ENCODE assay signal across 19 cellular contexts in genomic region chr1:89936694-89937093, GRCh38. TPM values are rescaled to one million over a fixed set of nuclear protein-coding genes. Genes with fewer than 3 reads are reported as not detected.
A peak's percentile ranks its signal among the peaks of the same experiment; 100 is the strongest.
DNase-seq lines count a peak whose midpoint lies in the region; ATAC-seq, FAIRE-seq and TF ChIP-seq lines count a peak whose summit lies in the region.
"Had no signal": no experiment of that assay in that cellular context is flagged by ENCODE, and none has a peak within 500 bp of the region (broad histone marks: within the 10 kb centered on the region; RNA-seq: fewer than 3 reads in every experiment).

No MANE protein-coding gene starts in this region.

- H3K27ac ChIP-seq in K562 (ENCODE audit: extremely low read depth, low read depth, low read length) (peak overlapping the region; percentile 40; the same call in 1 of the 3 replicates), layer of hippocampus (ENCODE audit: low read depth, low read length) (peak overlapping the region; percentile 24), substantia nigra (ENCODE audit: low read depth, low read length, poor library complexity, severe bottlenecking) (peak overlapping the region; percentile 61), thyroid gland (peak overlapping the region in 2 of 3 donors; percentile 79 to 90)
- H3K27ac ChIP-seq: BLaER1 treated with 17β-estradiol and CSF1 and Interleukin-3, amounts not matched to agents 10 nM and 100 nM; GM23248; HL-60 had no signal

- H3K36me3 ChIP-seq in K562 (ENCODE audit: control insufficient read depth, insufficient read depth, low read length) (peaks cover 46% of the 10 kb centered on the region), thyroid gland (peaks cover 0 to 7% of the 10 kb centered on the region in 2 donors)

- TF ChIP-seq CTCF in K562 (IDR thresholded peaks at IDR 0.05 in 2 of 3, conservative IDR thresholded peaks at IDR 0.05 in 1 of 3; ENCODE audit: insufficient read depth in 2 of 3, low read depth in 1 of 3, low read length in 3 of 3) (no peak), thyroid gland (IDR thresholded peaks at IDR 0.05) (no peak)

- TF ChIP-seq EP300 in K562 (IDR thresholded peaks at IDR 0.05; ENCODE audit: low read length) = no peak

- no peak overlapping the region for H2AFZ ChIP-seq in K562 (ENCODE audit: low read depth, low read length)
- H2AFZ ChIP-seq: GM23248 had no signal

- no peaks in the 10 kb centered on the region for H3K79me2 ChIP-seq in K562 (ENCODE audit: control insufficient read depth, insufficient read depth, low read length)

- DNase-seq in K562 (ENCODE audit: extremely low read depth in 1 of 4, low spot score in 3 of 4) (peak in 1 of 4 experiments; percentile 42), substantia nigra (lab: John Stamatoyannopoulos, UW) (no peak), thyroid gland (no peak), NCI-H1092 treated with DMSO at 0.1 percent for 48 hours (lab: John Stamatoyannopoulos, UW) (no peak), CD1c-positive myeloid dendritic cell (ENCODE audit: extremely low spot score) (no peak), GM19240 (ENCODE audit: insufficient read length, low spot score) (no peak)
- DNase-seq: CD4-positive, CD25-positive, alpha-beta regulatory T cell; CD8-positive, alpha-beta memory T cell; COR-L47; DMS 273 treated with DMSO at 0.1 percent for 48 hours; DMS53; DND-41; EL; GM23248 had no signal

- 31% methylated on average over 1 of the region's 1 CpG for WGBS in K562 (ENCODE audit: insufficient coverage, low coverage, missing lambda C conversion rate)
- WGBS in thyroid gland, 2 donors = 75 to 81% methylated on average over 1 of the region's 1 CpG

- H3K4me2 ChIP-seq in K562 (ENCODE audit: insufficient read depth, low read length) = no peak overlapping the region
- H3K4me2 ChIP-seq: BLaER1 treated with 17β-estradiol and CSF1 and Interleukin-3, amounts not matched to agents 10 nM and 100 nM had no signal

- in situ Hi-C loops in K562 (cut with MboI) = no loop called here

- ATAC-seq in K562 = no peak; the same call in 2 of the 3 replicates
- ATAC-seq: GM12878 had no signal

- no peaks in the 10 kb centered on the region for H3K9me3 ChIP-seq in K562 (replicated peaks; ENCODE audit: control insufficient read depth, insufficient read depth, low read depth, low read length)
- no peaks in the 10 kb centered on the region for H3K9me3 ChIP-seq in thyroid gland
- H3K9me3 ChIP-seq: BLaER1 treated with 17β-estradiol and CSF1 and Interleukin-3, amounts not matched to agents 10 nM and 100 nM; HAP-1 had no signal

- no peak overlapping the region for H3K9ac ChIP-seq in K562 (ENCODE audit: insufficient read depth in 1 of 2, low read depth in 2 of 2, low read length in 2 of 2)
- H3K9ac ChIP-seq: BLaER1 treated with 17β-estradiol and CSF1 and Interleukin-3, amounts not matched to agents 10 nM and 100 nM; GM23248 had no signal

- H3K4me1 ChIP-seq in K562 (replicated peaks in 1 of 2; ENCODE audit: control insufficient read depth in 2 of 2, insufficient read depth in 2 of 2, low read length in 2 of 2) = peaks cover 4 to 33% of the 10 kb centered on the region in 2 experiments; a peak in 4 of 5 replicates
- peaks cover 53 to 61% of the 10 kb centered on the region in 2 donors for H3K4me1 ChIP-seq in thyroid gland

- H3K27me3 ChIP-seq in K562 (ENCODE audit: control insufficient read depth in 2 of 2, insufficient read depth in 2 of 2, low read length in 2 of 2) = no peaks in the 10 kb centered on the region
- H3K27me3 ChIP-seq in layer of hippocampus (ENCODE audit: control insufficient read depth, insufficient read depth, low read length) = no peaks in the 10 kb centered on the region
- H3K27me3 ChIP-seq in thyroid gland = no peaks in the 10 kb centered on the region
- H3K27me3 ChIP-seq: BLaER1 treated with 17β-estradiol and CSF1 and Interleukin-3, amounts not matched to agents 10 nM and 100 nM had no signal

- no peak for TF ChIP-seq RAD21 in K562 (CRISPR knock-in tag; conservative IDR thresholded peaks at IDR 0.05 in 1 of 2, IDR thresholded peaks at IDR 0.05 in 1 of 2)

- POLR2A ChIA-PET in K562 (lab: Yijun Ruan, JAX) = interaction anchor here (0.7 to 1.3 kb wide), 4 partner anchors 18 to 128 kb away, joined by 3 to 4 read pairs (median 4); no protein-coding TSS in a partner anchor

- CTCF ChIA-PET in K562 (lab: Yijun Ruan, JAX; ENCODE audit: low intra/inter-chr PET ratio) = no interaction called here

- BruUV-seq in K562 (replicated peaks; lab: Mats Ljungman, UMichigan) = no TSS peak

- TF ChIP-seq POLR2A in K562 (conservative IDR thresholded peaks at IDR 0.05) = no peak
- no peak for TF ChIP-seq POLR2A in thyroid gland (IDR thresholded peaks at IDR 0.05)

- H4K20me1 ChIP-seq in K562 (replicated peaks; ENCODE audit: control insufficient read depth, insufficient read depth, low read length) = no peaks in the 10 kb centered on the region

- H3K4me3 ChIP-seq in K562 = no peak overlapping the region
- no peak overlapping the region for H3K4me3 ChIP-seq in thyroid gland (replicated peaks in 1 of 3)
- H3K4me3 ChIP-seq: BLaER1 treated with 17β-estradiol and CSF1 and Interleukin-3, amounts not matched to agents 10 nM and 100 nM; GM12878; GM23248; HAP-1 had no signal

- peak; percentile 6 for FAIRE-seq in K562 (lab: Jason Lieb, UNC)
- FAIRE-seq: GM12878 had no signal

- intact Hi-C loops in K562 (cut with micrococcal nuclease) (no loop called here), thyroid gland (cut with DNase I) (no loop called here)

- no peaks in the 10 kb centered on the region for H3K9me1 ChIP-seq in K562 (ENCODE audit: control insufficient read depth, insufficient read depth, low read length)

TF ChIP-seq in K562, 482 proteins besides CTCF, POLR2A, EP300 and RAD21:
- 0 out of 2 replicates have a peak, but pooled peaks have one; percentile 9 for TF ChIP-seq NFIC (IDR thresholded peaks at IDR 0.05)
- TF ChIP-seq ZNF253 (CRISPR knock-in tag; conservative IDR thresholded peaks at IDR 0.05) = no peak
- 0 out of 4 replicates have a peak, but pooled peaks of 1 of the 2 experiments have one; percentile 27 for TF ChIP-seq TEAD1 (CRISPR knock-in tag; IDR thresholded peaks at IDR 0.05)
- no peak for TF ChIP-seq VEZF1 (CRISPR knock-in tag; IDR thresholded peaks at IDR 0.05)
- TF ChIP-seq DMBX1 (CRISPR knock-in tag; IDR thresholded peaks at IDR 0.05; ENCODE audit: borderline replicate concordance) = no peak
- TF ChIP-seq CBFA2T2 (conservative IDR thresholded peaks at IDR 0.05) = 0 out of 2 replicates have a peak, but pooled peaks have one; percentile 7

RNA-seq across cellular contexts. Expression of gene ZNF326, which starts 58.2 kb away (rescaled TPM):
- 16.4 and 77.7 TPM in 2 replicates for total RNA-seq in K562 (2011; cell fraction: chromatin; rRNA removed; ENCODE audit: low replicate concordance)
- total RNA-seq in K562 (2011; cell fraction: nucleolus; rRNA removed) = 11.0 and 16.2 TPM in 2 replicates
- 31.3 and 61.9 TPM in 2 replicates for total RNA-seq in K562 (2011; cell fraction: nucleoplasm; rRNA removed)
- total RNA-seq in K562 (2014; rRNA removed) = 7.2 and 9.2 TPM in 2 replicates
- 20.1 and 24.4 TPM in 2 replicates for total RNA-seq in K562 (2014; rRNA removed; fragmentation: Illumina TruSeq; extraction: Trizol)
- total RNA-seq in K562 (2015; rRNA removed; fragmentation: Illumina TruSeq; extraction: Trizol) = 17.1 and 19.4 TPM in 2 replicates
- total RNA-seq in K562 (2021) = 17.6 and 23.5 TPM in 2 replicates
- polyA plus RNA-seq in K562 (2011; rRNA removed) = 29.5 and 30.6 TPM in 2 replicates
- polyA plus RNA-seq in K562 (2011; cell fraction: cytosol; rRNA removed) = 10.0 and 21.1 TPM in 2 replicates
- 27.1 and 38.8 TPM in 2 replicates for polyA plus RNA-seq in K562 (2011; cell fraction: nucleus; rRNA removed)
- polyA plus RNA-seq in K562 (2012) = 13.6 and 33.7 TPM in 2 replicates
- polyA plus RNA-seq in K562 (2014; fragmentation: Illumina TruSeq; extraction: Trizol) = 26.8 and 33.2 TPM in 2 replicates
- 1 to 10 TPM; 7.3 to 7.7 TPM for polyA plus RNA-seq in K562 (2014; fragmentation: Nextera tagmentation; extraction: Ambion mirVana)
- 30.4 and 31.6 TPM in 2 replicates for polyA plus RNA-seq in K562 (2014; rRNA removed)
- 44.2 and 52.3 TPM in 2 replicates for polyA minus RNA-seq in K562 (2011; rRNA and poly(A)+ RNA removed)
- polyA minus RNA-seq in K562 (2011; cell fraction: cytosol; rRNA and poly(A)+ RNA removed) = 11.2 and 14.7 TPM in 2 replicates
- polyA minus RNA-seq in K562 (2011; cell fraction: nucleus; rRNA and poly(A)+ RNA removed) = 63.7 and 116 TPM in 2 replicates
- total RNA-seq in thyroid gland = 10 to 100 TPM; 19.5 to 34.2 (median 21.5) TPM

Comparison
In these comparisons a context has a peak if more than half of its experiments do, and no peak if none do; other contexts are left out.
1. H3K27ac ChIP-seq: peak in every context shown above with its lines; median percentile 84 in thyroid gland; 61 in substantia nigra; 40 in K562; 24 in layer of hippocampus.